In the genomic region with DNA sequence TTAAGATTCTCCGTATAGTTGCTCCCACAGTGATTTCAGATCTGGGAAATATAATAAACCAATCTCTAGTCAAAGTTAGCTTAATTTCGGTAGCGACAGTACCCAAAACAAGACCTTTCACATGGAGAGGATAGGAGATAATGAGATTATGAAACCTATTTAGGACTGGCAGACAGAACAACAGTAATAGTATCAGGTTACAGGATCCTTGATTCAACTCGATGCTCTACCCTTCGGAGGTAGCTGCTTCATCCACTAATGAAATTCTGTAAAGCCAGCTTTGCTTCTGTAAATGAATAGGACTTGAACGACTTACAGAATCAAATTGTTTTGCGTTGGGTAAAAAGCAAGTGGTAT, we compare ENCODE assay signal across 8 cellular contexts. TPM values are rescaled to one million over a fixed set of nuclear protein-coding genes. Genes with fewer than 3 reads are reported as not detected.
DNase-seq lines count a peak whose midpoint lies in the region; ATAC-seq, FAIRE-seq and TF ChIP-seq lines count a peak whose summit lies in the region.

No MANE protein-coding gene starts in this region.

- H3K23ac ChIP-seq in mesendoderm (ENCODE audit: low read length), result no peak overlapping the region

- H3K4ac ChIP-seq in mesendoderm (ENCODE audit: low read depth, low read length), result no peak overlapping the region

- WGBS in mesendoderm (ENCODE audit: extremely low coverage, insufficient coverage, low lambda C conversion rate), result no CpG with 5 or more reads among the region's 7 CpGs

- H3K27ac ChIP-seq in mesendoderm (ENCODE audit: low read depth, low read length), result peak overlapping the region; percentile 93

- peak overlapping the region; percentile 61 for H3K9ac ChIP-seq in mesendoderm (ENCODE audit: low read length)

- no peak for TF ChIP-seq CTCF in bronchial epithelial cell (IDR thresholded peaks at IDR 0.05; ENCODE audit: insufficient read depth, low read length, severe bottlenecking)

- H3K4me2 ChIP-seq in mesendoderm (ENCODE audit: low read length), result peak overlapping the region; percentile 28

- DNase-seq in NCI-H2227 (lab: John Stamatoyannopoulos, UW; ENCODE audit: unreplicated experiment) (peak; percentile 51), NCI-H2227 treated with DMSO at 0.1 percent for 48 hours (lab: John Stamatoyannopoulos, UW) (no peak), NOMO-1 treated with DMSO at 0.1 percent for 48 hours (lab: John Stamatoyannopoulos, UW; ENCODE audit: unreplicated experiment) (peak; percentile 83), bronchial epithelial cell (ENCODE audit: low read depth) (peak; percentile 69), mesendoderm (peak; percentile 89), GM19239 (ENCODE audit: insufficient read length, low spot score) (no peak)
- no peak for DNase-seq in stimulated activated CD4-positive, alpha-beta T cell treated with anti-CD3 and anti-CD28 coated beads, Interleukin-4, amount 100 ng/mL, for 4 hours

- no peak for FAIRE-seq in bronchial epithelial cell (lab: Jason Lieb, UNC)
- FAIRE-seq in GM19239 (lab: Jason Lieb, UNC), result no peak

- H2AK5ac ChIP-seq in mesendoderm (ENCODE audit: low read length), result no peak overlapping the region

- H3K27me3 ChIP-seq in bronchial epithelial cell (ENCODE audit: control insufficient read depth, insufficient read depth, low read length), result no peaks in the 10 kb centered on the region
- no peaks in the 10 kb centered on the region for H3K27me3 ChIP-seq in mesendoderm (ENCODE audit: insufficient read depth, low read length, poor library complexity)

- H3K36me3 ChIP-seq in bronchial epithelial cell (ENCODE audit: control insufficient read depth, insufficient read depth, low read length), result no peaks in the 10 kb centered on the region
- H3K36me3 ChIP-seq in mesendoderm (ENCODE audit: control insufficient read depth, insufficient read depth, low read length), result no peaks in the 10 kb centered on the region

- peaks cover 41% of the 10 kb centered on the region for H3K79me2 ChIP-seq in mesendoderm (ENCODE audit: control insufficient read depth, insufficient read depth, low read length)

- H3K56ac ChIP-seq in mesendoderm (ENCODE audit: low read length), result peak overlapping the region; percentile 73

- H4K8ac ChIP-seq in mesendoderm (ENCODE audit: low read depth, low read length), result no peak overlapping the region

- no peak overlapping the region for H2BK5ac ChIP-seq in mesendoderm (ENCODE audit: low read length)

- H4K5ac ChIP-seq in mesendoderm (ENCODE audit: low read length), result no peak overlapping the region

- H3K18ac ChIP-seq in mesendoderm (ENCODE audit: low read length), result peak overlapping the region; percentile 47

- ATAC-seq in HG02852 (IDR thresholded peaks at IDR 0.05; ENCODE audit: unreplicated experiment), result peak; percentile 20

- peak overlapping the region; percentile 98 for H3K4me3 ChIP-seq in bronchial epithelial cell (ENCODE audit: low read depth, low read length)
- H3K4me3 ChIP-seq in mesendoderm (ENCODE audit: low read length), result no peak overlapping the region

- no peaks in the 10 kb centered on the region for H3K79me1 ChIP-seq in mesendoderm (ENCODE audit: low read length)

- peaks cover 3% of the 10 kb centered on the region for H3K4me1 ChIP-seq in mesendoderm (ENCODE audit: control insufficient read depth, low read depth, low read length)

- no peak overlapping the region for H2BK120ac ChIP-seq in mesendoderm (ENCODE audit: low read depth, low read length)

- H2BK15ac ChIP-seq in mesendoderm (replicated peaks; ENCODE audit: low read depth), result peak overlapping the region; percentile 100

RNA-seq across cellular contexts. Expression of gene AKIRIN2, which starts 0.5 kb away (rescaled TPM):
- total RNA-seq in bronchial epithelial cell, result 22.6 and 30.2 TPM in 2 replicates
- 75.2 TPM for polyA plus RNA-seq in mesendoderm (2013, experiment 1 of 2)
- polyA plus RNA-seq in mesendoderm (2013, experiment 2 of 2), result 74.1 TPM

Comparison
In these comparisons a context has a peak if more than half of its experiments do, and no peak if none do; other contexts are left out.
1. DNase-seq: peak in NCI-H2227 (single experiment), NOMO-1 treated with DMSO at 0.1 percent for 48 hours (single experiment), bronchial epithelial cell (single experiment) and mesendoderm (single experiment); none in NCI-H2227 treated with DMSO at 0.1 percent for 48 hours (single experiment), GM19239 (single experiment) and stimulated activated CD4-positive, alpha-beta T cell treated with anti-CD3 and anti-CD28 coated beads, Interleukin-4, amount 100 ng/mL, for 4 hours (0 of 2).